ENCODE assay signal across 25 cellular contexts in genomic region chr15:47182818-47183217, GRCh38.
"Had no signal": no experiment of that assay in that cellular context is flagged by ENCODE, and none has a peak within 500 bp of the region (broad histone marks: within the 10 kb centered on the region; RNA-seq: fewer than 3 reads in every experiment).

No MANE protein-coding gene starts in this region.

- DNase-seq: dorsolateral prefrontal cortex; effector CD4-positive, alpha-beta T cell; gastrocnemius medialis; heart right ventricle; hippocampal formation; left cardiac atrium; left lung; mesenchymal stem cell; mucosa of descending colon; naive B cell; pancreas; right lobe of liver; small intestine; stimulated activated CD4-positive, alpha-beta T cell treated with anti-CD3 and anti-CD28 coated beads, Interleukin-1b, Interleukin-23, amount 100 ng/mL, for 48 hours; stimulated activated CD4-positive, alpha-beta T cell treated with anti-CD3 and anti-CD28 coated beads, Interleukin-4, amount 100 ng/mL, for 1 hour; stimulated activated CD8-positive, alpha-beta memory T cell treated with anti-CD3 and anti-CD28 coated beads, Interleukin-4, amount 100 ng/mL, for 48 hours; stimulated activated naive CD4-positive, alpha-beta T cell; stomach; thyroid gland; upper lobe of left lung had no signal

- H3K27ac ChIP-seq: dorsolateral prefrontal cortex, epithelial cell of prostate, gastrocnemius medialis, heart right ventricle, left lung, neutrophil, pancreas, right lobe of liver, stomach, thyroid gland, upper lobe of left lung had no signal

- H3K27me3 ChIP-seq: pancreas, right lobe of liver, thyroid gland had no signal

- H3K36me3 ChIP-seq: gastrocnemius medialis, heart right ventricle, left lung, neutrophil, pancreas, right lobe of liver, stomach, thyroid gland, upper lobe of left lung had no signal

- H3K4me1 ChIP-seq: pancreas had no signal

- H3K4me3 ChIP-seq: gastrocnemius medialis, heart right ventricle, left lung, mucosa of descending colon, pancreas, right lobe of liver, stomach, thyroid gland, upper lobe of left lung had no signal

- FAIRE-seq: colon, islet of Langerhans, pancreas, small intestine, urothelium cell line had no signal

- H3K9me3 ChIP-seq: gastrocnemius medialis, left lung, mucosa of descending colon, neutrophil, pancreas, right lobe of liver, stomach, thyroid gland, upper lobe of left lung had no signal
